17 cellular contexts compared by ENCODE assay signal in genomic region chr6:169625376-169625775, GRCh38.
DNase-seq lines count a peak whose midpoint lies in the region; ATAC-seq, FAIRE-seq and TF ChIP-seq lines count a peak whose summit lies in the region.
"Had no signal": no experiment of that assay in that cellular context is flagged by ENCODE, and none has a peak within 500 bp of the region (broad histone marks: within the 10 kb centered on the region; RNA-seq: fewer than 3 reads in every experiment).

No MANE protein-coding gene starts in this region.

- TF ChIP-seq CTCF in Panc1 (IDR thresholded peaks at IDR 0.05) (no peak), HepG2 (CRISPR knock-in tag; IDR thresholded peaks at IDR 0.05) (no peak), neural crest cell (conservative IDR thresholded peaks at IDR 0.05) (no peak), thyroid gland (IDR thresholded peaks at IDR 0.05) (no peak), CD14-positive monocyte (IDR thresholded peaks at IDR 0.05) (no peak)

- no peak for DNase-seq in Panc1 (ENCODE audit: low read depth, low spot score)
- DNase-seq in HepG2 (ENCODE audit: low spot score), result no peak
- no peak for DNase-seq in neural crest cell (ENCODE audit: low read depth, low spot score)
- DNase-seq in thyroid gland, result no peak
- no peak for DNase-seq in activated T-helper 2 cell treated with anti-CD3 and anti-CD28 coated beads, Interferon-gamma antibody, Interleukin-2, Interleukin-4, amounts not matched to agents 10 μg/mL and 5 μg/mL and 100 μg/mL, durations not matched to agents 14 hours and 24 hours and 36 hours (ENCODE audit: low spot score)
- DNase-seq in MG63, result no peak
- no peak for DNase-seq in CD14-positive monocyte (ENCODE audit: low spot score)
- DNase-seq: BE2C; C1 segment of cervical spinal cord; Caco-2; CD4-positive, alpha-beta T cell; GDM1 had no signal

- no peak overlapping the region for H3K27ac ChIP-seq in Panc1 (ENCODE audit: low read length)
- H3K27ac ChIP-seq in HepG2 (ENCODE audit: extremely low read length, insufficient read depth, low read length), result no peak overlapping the region
- peak overlapping the region; percentile 17 to 86 (median 24) for H3K27ac ChIP-seq in thyroid gland

- H3K9me3 ChIP-seq in Panc1 (ENCODE audit: control insufficient read depth, insufficient read depth, low read depth, low read length) (no peaks in the 10 kb centered on the region), HepG2 (ENCODE audit: low read length) (no peaks in the 10 kb centered on the region), thyroid gland (no peaks in the 10 kb centered on the region), MG63 (peaks cover 11% of the 10 kb centered on the region)
- H3K9me3 ChIP-seq: BE2C, HAP-1 had no signal

- H3K36me3 ChIP-seq in Panc1 (ENCODE audit: control insufficient read depth, insufficient read depth, low read length) (no peaks in the 10 kb centered on the region), HepG2 (replicated peaks in 1 of 2; ENCODE audit: control insufficient read depth in 1 of 2, insufficient read depth in 2 of 2, low read length in 2 of 2) (peaks cover 21 to 29% of the 10 kb centered on the region in 2 experiments; a peak in 4 of 5 replicates), thyroid gland (no peaks in the 10 kb centered on the region), MG63 (peaks cover 29% of the 10 kb centered on the region)
- H3K36me3 ChIP-seq: HAP-1 had no signal

- H3K9ac ChIP-seq in HepG2 (ENCODE audit: insufficient read depth, low read depth, low read length), result no peak overlapping the region

- no peak for TF ChIP-seq POLR2A in HepG2 (IDR thresholded peaks at IDR 0.05; ENCODE audit: insufficient read depth in 1 of 2, low read depth in 2 of 2, low read length in 2 of 2)
- TF ChIP-seq POLR2A in thyroid gland (IDR thresholded peaks at IDR 0.05), result no peak

- H3K4me1 Mint-ChIP-seq in neural crest cell, result peaks cover 6% of the 10 kb centered on the region
- H3K4me1 Mint-ChIP-seq in activated T-helper 2 cell treated with anti-CD3 and anti-CD28 coated beads, Interferon-gamma antibody, Interleukin-2, Interleukin-4, amounts not matched to agents 10 μg/mL and 5 μg/mL and 100 μg/mL, durations not matched to agents 14 hours and 24 hours and 36 hours (ENCODE audit: low read depth), result no peaks in the 10 kb centered on the region
- H3K4me1 Mint-ChIP-seq in CD14-positive monocyte, result no peaks in the 10 kb centered on the region

- no peak overlapping the region for H3K4me3 ChIP-seq in Panc1 (ENCODE audit: low read depth in 2 of 2, low read length in 2 of 2)
- H3K4me3 ChIP-seq in HepG2 (replicated peaks in 1 of 3; ENCODE audit: insufficient read depth in 1 of 3, low read depth in 2 of 3, low read length in 3 of 3), result no peak overlapping the region
- no peak overlapping the region for H3K4me3 ChIP-seq in thyroid gland (replicated peaks in 1 of 3)
- no peak overlapping the region for H3K4me3 ChIP-seq in MG63
- H3K4me3 ChIP-seq: HAP-1 had no signal

- H3K36me3 Mint-ChIP-seq in neural crest cell (ENCODE audit: low read depth) (peaks cover 10% of the 10 kb centered on the region), CD14-positive monocyte (peaks cover 5 to 7% of the 10 kb centered on the region in 2 donors)
- H3K36me3 Mint-ChIP-seq in activated T-helper 2 cell treated with anti-CD3 and anti-CD28 coated beads, Interferon-gamma antibody, Interleukin-2, Interleukin-4, amounts not matched to agents 10 μg/mL and 5 μg/mL and 100 μg/mL, durations not matched to agents 14 hours and 24 hours and 36 hours (ENCODE audit: low read depth), result no peaks in the 10 kb centered on the region

- in situ Hi-C loops in Panc1 (cut with HindIII; ENCODE audit: low pct_unique_long_range_greater_than_20kb, low sequenced_read_pairs), result no loop called here
- in situ Hi-C loops in HepG2 (cut with HindIII; ENCODE audit: extremely low pct_ligation_motif_present, low pct_unique_long_range_greater_than_20kb), result no loop called here

- H3K27me3 ChIP-seq in Panc1 (ENCODE audit: control insufficient read depth, insufficient read depth, low read length) (no peaks in the 10 kb centered on the region), HepG2 (ENCODE audit: control insufficient read depth in 1 of 2, insufficient read depth in 2 of 2, low read length in 2 of 2) (no peaks in the 10 kb centered on the region), thyroid gland (no peaks in the 10 kb centered on the region), MG63 (no peaks in the 10 kb centered on the region)
- H3K27me3 ChIP-seq: BE2C had no signal

- TF ChIP-seq EP300 in HepG2 (IDR thresholded peaks at IDR 0.05; ENCODE audit: low read depth in 2 of 2, low read length in 2 of 2) (no peak), HepG2 (CRISPR knock-in tag; IDR thresholded peaks at IDR 0.05; ENCODE audit: borderline replicate concordance) (no peak)

- ATAC-seq in Panc1, result 0 out of 2 replicates have a peak, but pooled peaks have one; percentile 8
- ATAC-seq in HepG2, result peak; percentile 11; the same call in 1 of the 3 replicates

- POLR2A ChIA-PET in Panc1 (lab: Charles Lee), result no interaction called here
- POLR2A ChIA-PET in HepG2 (lab: Yijun Ruan, JAX), result no interaction called here

- no peaks in the 10 kb centered on the region for H3K27me3 Mint-ChIP-seq in neural crest cell (ENCODE audit: low read depth)
- H3K27me3 Mint-ChIP-seq in activated T-helper 2 cell treated with anti-CD3 and anti-CD28 coated beads, Interferon-gamma antibody, Interleukin-2, Interleukin-4, amounts not matched to agents 10 μg/mL and 5 μg/mL and 100 μg/mL, durations not matched to agents 14 hours and 24 hours and 36 hours (ENCODE audit: low read depth), result no peaks in the 10 kb centered on the region
- H3K27me3 Mint-ChIP-seq in CD14-positive monocyte (ENCODE audit: low read depth in 3 of 3), result no peaks in the 10 kb centered on the region
- H3K27me3 Mint-ChIP-seq: CD4-positive, alpha-beta T cell had no signal

- H3K4me2 ChIP-seq in HepG2 (ENCODE audit: low read depth, low read length), result no peak overlapping the region

- BruUV-seq in Panc1 (replicated peaks; lab: Mats Ljungman, UMichigan), result no TSS peak
- no TSS peak for BruUV-seq in HepG2 (replicated peaks; lab: Mats Ljungman, UMichigan)

- no peak for TF ChIP-seq RAD21 in HepG2 (CRISPR knock-in tag; IDR thresholded peaks at IDR 0.05)

- intact Hi-C loops in Panc1 (cut with micrococcal nuclease; ENCODE audit: unreplicated experiment) (no loop called here), HepG2 (cut with micrococcal nuclease; ENCODE audit: unreplicated experiment) (no loop called here), thyroid gland (cut with DNase I) (no loop called here), CD14-positive monocyte (cut with micrococcal nuclease) (no loop called here)
- intact Hi-C loops in activated T-helper 2 cell treated with anti-CD3 and anti-CD28 coated beads, Interferon-gamma antibody, Interleukin-2, Interleukin-4, amounts not matched to agents 10 μg/mL and 5 μg/mL and 100 μg/mL, durations not matched to agents 14 hours and 24 hours and 36 hours (cut with micrococcal nuclease), result no loop called here

- H3K4me1 ChIP-seq in Panc1 (ENCODE audit: control insufficient read depth, insufficient read depth, low read length) (no peaks in the 10 kb centered on the region), HepG2 (ENCODE audit: insufficient read depth, low read length) (peaks cover 10% of the 10 kb centered on the region), thyroid gland (peaks cover 32 to 55% of the 10 kb centered on the region in 2 donors)
- H3K4me1 ChIP-seq: BE2C had no signal

- FAIRE-seq in HepG2 (lab: Jason Lieb, UNC), result no peak
- FAIRE-seq: D721Med, GM12892, GM18507, H1 had no signal

- no peak overlapping the region for H2AFZ ChIP-seq in HepG2 (ENCODE audit: low read length)

- H3K79me2 ChIP-seq in HepG2 (ENCODE audit: insufficient read depth, low read length), result no peaks in the 10 kb centered on the region

- CTCF ChIA-PET in Panc1 (lab: Charles Lee), result no interaction called here
- CTCF ChIA-PET in HepG2 (lab: Yijun Ruan, JAX; ENCODE audit: low intra/inter-chr PET ratio, low total read pairs), result no interaction called here

- no peaks in the 10 kb centered on the region for H4K20me1 ChIP-seq in HepG2 (ENCODE audit: insufficient read depth, low read length)

- H3K4me3 Mint-ChIP-seq in neural crest cell (no peak overlapping the region), CD14-positive monocyte (no peak overlapping the region)
- no peak overlapping the region for H3K4me3 Mint-ChIP-seq in activated T-helper 2 cell treated with anti-CD3 and anti-CD28 coated beads, Interferon-gamma antibody, Interleukin-2, Interleukin-4, amounts not matched to agents 10 μg/mL and 5 μg/mL and 100 μg/mL, durations not matched to agents 14 hours and 24 hours and 36 hours (ENCODE audit: low read depth)
- H3K4me3 Mint-ChIP-seq: CD4-positive, alpha-beta T cell had no signal

- H3K9me3 Mint-ChIP-seq in neural crest cell (peaks cover 5% of the 10 kb centered on the region), CD14-positive monocyte (peaks cover 6 to 15% (median 11%) of the 10 kb centered on the region in 7 donors)
- no peaks in the 10 kb centered on the region for H3K9me3 Mint-ChIP-seq in activated T-helper 2 cell treated with anti-CD3 and anti-CD28 coated beads, Interferon-gamma antibody, Interleukin-2, Interleukin-4, amounts not matched to agents 10 μg/mL and 5 μg/mL and 100 μg/mL, durations not matched to agents 14 hours and 24 hours and 36 hours
- H3K9me3 Mint-ChIP-seq: CD4-positive, alpha-beta T cell had no signal

- no CpG with 5 or more reads among the region's 15 CpGs for WGBS in HepG2 (ENCODE audit: low lambda C conversion rate)
- 87 to 92% methylated on average over 6 to 11 of the region's 15 CpGs for WGBS in thyroid gland, 2 donors

- peak overlapping the region; percentile 82 for H3K27ac Mint-ChIP-seq in neural crest cell (ENCODE audit: unreplicated experiment)
- H3K27ac Mint-ChIP-seq in activated T-helper 2 cell treated with anti-CD3 and anti-CD28 coated beads, Interferon-gamma antibody, Interleukin-2, Interleukin-4, amounts not matched to agents 10 μg/mL and 5 μg/mL and 100 μg/mL, durations not matched to agents 14 hours and 24 hours and 36 hours, result no peak overlapping the region
- no peak overlapping the region for H3K27ac Mint-ChIP-seq in CD14-positive monocyte
- H3K27ac Mint-ChIP-seq: CD4-positive, alpha-beta T cell had no signal

TF ChIP-seq in HepG2, 621 proteins besides CTCF, POLR2A, EP300 and RAD21:
- TF ChIP-seq ZBTB21 (CRISPR knock-in tag; IDR thresholded peaks at IDR 0.05), result no peak
- TF ChIP-seq AGO2 (optimal IDR thresholded peaks at IDR 0.05; ENCODE audit: low read depth, low read length), result peak; percentile 39

Comparison
In these comparisons a context has a peak if more than half of its experiments do, and no peak if none do; other contexts are left out.
1. H3K27ac ChIP-seq: peak in thyroid gland (3 of 3); none in Panc1 (single experiment) and HepG2 (single experiment).